In genomic region chr18:38940863-38941531, GRCh38 we compare ENCODE assay signal across 8 cellular contexts.
DNase-seq lines count a peak whose midpoint lies in the region; ATAC-seq and TF ChIP-seq lines count a peak whose summit lies in the region.

No MANE protein-coding gene starts in this region.

- H3K4me1 ChIP-seq in OCI-LY1 (ENCODE audit: insufficient read depth, low read length, severe bottlenecking) (peaks cover 8% of the 10 kb centered on the region), mesodermal cell (ENCODE audit: control insufficient read depth, insufficient read depth, low read length, poor library complexity, severe bottlenecking) (no peaks in the 10 kb centered on the region)

- peak overlapping the region; percentile 81 for H3K27ac Mint-ChIP-seq in activated T-helper 2 cell treated with anti-CD3 and anti-CD28 coated beads, Interferon-gamma antibody, Interleukin-2, Interleukin-4, amounts not matched to agents 10 μg/mL and 5 μg/mL and 100 μg/mL, durations not matched to agents 14 hours and 24 hours and 36 hours

- peaks cover 4% of the 10 kb centered on the region for H3K36me3 Mint-ChIP-seq in activated T-helper 2 cell treated with anti-CD3 and anti-CD28 coated beads, Interferon-gamma antibody, Interleukin-2, Interleukin-4, amounts not matched to agents 10 μg/mL and 5 μg/mL and 100 μg/mL, durations not matched to agents 14 hours and 24 hours and 36 hours (ENCODE audit: low read depth)

- peak overlapping the region; percentile 99 for H2AFZ ChIP-seq in OCI-LY1 (ENCODE audit: low read length)

- H3K9ac ChIP-seq in OCI-LY1 (ENCODE audit: low read length) = no peak overlapping the region

- no peaks in the 10 kb centered on the region for H3K79me2 ChIP-seq in OCI-LY1 (ENCODE audit: insufficient read depth, low read length)

- H3K9me3 ChIP-seq in OCI-LY1 (ENCODE audit: low read length) = peaks cover 10% of the 10 kb centered on the region
- peaks cover 23% of the 10 kb centered on the region for H3K9me3 ChIP-seq in mesodermal cell (ENCODE audit: control insufficient read depth, low read length)

- no peaks in the 10 kb centered on the region for H4K20me1 ChIP-seq in OCI-LY1 (ENCODE audit: insufficient read depth, low read length)

- peak overlapping the region; percentile 53 for H3K4me3 ChIP-seq in OCI-LY1 (ENCODE audit: low read depth, low read length, poor library complexity, severe bottlenecking)
- no peak overlapping the region for H3K4me3 ChIP-seq in mesodermal cell (ENCODE audit: extremely low read depth, insufficient read depth, low read length, poor library complexity, severe bottlenecking)

- peak overlapping the region; percentile 42 for H3K4me2 ChIP-seq in OCI-LY1 (ENCODE audit: low read length)

- no peaks in the 10 kb centered on the region for H3F3A ChIP-seq in OCI-LY1 (ENCODE audit: insufficient read depth, low read length)

- H3K9me2 ChIP-seq in OCI-LY1 (ENCODE audit: low read depth, low read length) = no peaks in the 10 kb centered on the region

- TF ChIP-seq CTCF in OCI-LY1 (IDR thresholded peaks at IDR 0.05; ENCODE audit: low read length) = no peak

- no peaks in the 10 kb centered on the region for H3K27me3 ChIP-seq in OCI-LY1 (ENCODE audit: insufficient read depth, low read length)

- 97 to 99% methylated on average over 11 to 12 of the region's 13 CpGs for WGBS in mesodermal cell (ENCODE audit: insufficient coverage in 2 of 2), 2 experiments

- peaks cover 27% of the 10 kb centered on the region for H3K4me1 Mint-ChIP-seq in activated T-helper 2 cell treated with anti-CD3 and anti-CD28 coated beads, Interferon-gamma antibody, Interleukin-2, Interleukin-4, amounts not matched to agents 10 μg/mL and 5 μg/mL and 100 μg/mL, durations not matched to agents 14 hours and 24 hours and 36 hours (ENCODE audit: low read depth)

- no peaks in the 10 kb centered on the region for H3K27me3 Mint-ChIP-seq in activated T-helper 2 cell treated with anti-CD3 and anti-CD28 coated beads, Interferon-gamma antibody, Interleukin-2, Interleukin-4, amounts not matched to agents 10 μg/mL and 5 μg/mL and 100 μg/mL, durations not matched to agents 14 hours and 24 hours and 36 hours (ENCODE audit: low read depth)

- H3K4me3 Mint-ChIP-seq in activated T-helper 2 cell treated with anti-CD3 and anti-CD28 coated beads, Interferon-gamma antibody, Interleukin-2, Interleukin-4, amounts not matched to agents 10 μg/mL and 5 μg/mL and 100 μg/mL, durations not matched to agents 14 hours and 24 hours and 36 hours (ENCODE audit: low read depth) = peak overlapping the region; percentile 26

- peak; percentile 84 for ATAC-seq in HG03045 (IDR thresholded peaks at IDR 0.05; ENCODE audit: unreplicated experiment)

- H3K27ac ChIP-seq in OCI-LY1 (ENCODE audit: low read depth, low read length, poor library complexity, severe bottlenecking) (no peak overlapping the region), mesodermal cell (ENCODE audit: low read depth, low read length, severe bottlenecking) (peak overlapping the region; percentile 6)

- H3K9me3 Mint-ChIP-seq in activated T-helper 2 cell treated with anti-CD3 and anti-CD28 coated beads, Interferon-gamma antibody, Interleukin-2, Interleukin-4, amounts not matched to agents 10 μg/mL and 5 μg/mL and 100 μg/mL, durations not matched to agents 14 hours and 24 hours and 36 hours = peaks cover 34% of the 10 kb centered on the region

- intact Hi-C loops in activated T-helper 2 cell treated with anti-CD3 and anti-CD28 coated beads, Interferon-gamma antibody, Interleukin-2, Interleukin-4, amounts not matched to agents 10 μg/mL and 5 μg/mL and 100 μg/mL, durations not matched to agents 14 hours and 24 hours and 36 hours (cut with micrococcal nuclease) = loop anchor here (1.0 to 5.0 kb wide), 5 partner anchors 330 to 551 kb away; no protein-coding TSS in a partner anchor

- no peaks in the 10 kb centered on the region; the same call in 1 of the 2 replicates for H3K36me3 ChIP-seq in OCI-LY1 (ENCODE audit: insufficient read depth, low read length)
- no peaks in the 10 kb centered on the region for H3K36me3 ChIP-seq in mesodermal cell (ENCODE audit: control insufficient read depth, insufficient read depth, low read length)

- DNase-seq in DMS79 treated with DMSO at 0.1 percent for 48 hours (lab: John Stamatoyannopoulos, UW) (peak; percentile 22), DMS79 (lab: John Stamatoyannopoulos, UW) (no peak), SK-N-DZ (ENCODE audit: low spot score) (no peak), D341Med (ENCODE audit: low spot score) (no peak)
- DNase-seq in activated T-helper 2 cell treated with anti-CD3 and anti-CD28 coated beads, Interferon-gamma antibody, Interleukin-2, Interleukin-4, amounts not matched to agents 10 μg/mL and 5 μg/mL and 100 μg/mL, durations not matched to agents 14 hours and 24 hours and 36 hours (ENCODE audit: low spot score) = peak; percentile 54

Comparison
In these comparisons a context has a peak if more than half of its experiments do, and no peak if none do; other contexts are left out.
1. DNase-seq: peak in DMS79 treated with DMSO at 0.1 percent for 48 hours (single experiment) and activated T-helper 2 cell treated with anti-CD3 and anti-CD28 coated beads, Interferon-gamma antibody, Interleukin-2, Interleukin-4, amounts not matched to agents 10 μg/mL and 5 μg/mL and 100 μg/mL, durations not matched to agents 14 hours and 24 hours and 36 hours (single experiment); none in DMS79 (single experiment), SK-N-DZ (single experiment) and D341Med (single experiment).